19 cellular contexts compared by ENCODE assay signal in the genomic region with DNA sequence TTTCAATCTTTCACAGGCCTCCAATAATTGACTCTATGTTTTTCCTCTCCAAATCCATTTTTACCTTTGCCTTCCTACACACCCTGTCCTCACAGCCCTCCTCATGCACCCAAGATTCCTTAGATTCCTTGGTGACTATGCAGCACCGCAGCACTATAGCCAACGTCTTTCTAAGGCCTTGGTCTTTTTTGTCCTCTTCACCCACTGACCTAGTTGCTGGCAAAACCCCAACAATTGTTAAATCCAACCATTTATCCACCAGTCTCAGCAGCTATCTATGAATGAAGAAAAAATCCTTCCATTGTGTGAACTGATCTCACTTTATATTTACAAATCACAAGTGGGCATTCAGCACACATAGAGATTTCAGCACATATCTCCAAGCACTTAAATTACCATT.
DNase-seq lines count a peak whose midpoint lies in the region; ATAC-seq and TF ChIP-seq lines count a peak whose summit lies in the region.
"Had no signal": no experiment of that assay in that cellular context is flagged by ENCODE, and none has a peak within 500 bp of the region (broad histone marks: within the 10 kb centered on the region; RNA-seq: fewer than 3 reads in every experiment).

No MANE protein-coding gene starts in this region.

- H3K27ac ChIP-seq in brain microvascular endothelial cell (peak overlapping the region; percentile 53), testis (no peak overlapping the region)
- H3K27ac ChIP-seq: adrenal gland, coronary artery, heart right ventricle, HL-60, upper lobe of right lung had no signal

- H3K4me3 ChIP-seq in brain microvascular endothelial cell (ENCODE audit: low read depth, low read length) = no peak overlapping the region
- H3K4me3 ChIP-seq in testis = no peak overlapping the region
- H3K4me3 ChIP-seq: adrenal gland, coronary artery, heart right ventricle, mucosa of descending colon, upper lobe of right lung had no signal

- 47 to 63% methylated on average over 2 of the region's 2 CpGs for WGBS in testis, 2 donors

- in situ Hi-C loops in brain microvascular endothelial cell (cut with HindIII; ENCODE audit: low pct_ligation_motif_present, low sequenced_read_pairs) = loop anchor here (25.0 kb wide), 2 partner anchors 175 to 300 kb away; no protein-coding TSS in a partner anchor

- H3K4me1 Mint-ChIP-seq in activated CD4-positive, alpha-beta T cell treated with anti-CD3 and anti-CD28 coated beads, Interleukin-2, amount 10 ng/mL, durations not matched to agents 24 days and 14 days = no peaks in the 10 kb centered on the region
- H3K4me1 Mint-ChIP-seq in activated T-cell treated with anti-CD3 and anti-CD28 coated beads, Interleukin-2, amount 50 U/mL, for 4 hours (ENCODE audit: low read depth) = no peaks in the 10 kb centered on the region
- H3K4me1 Mint-ChIP-seq: activated T-helper 17 cell treated with anti-CD3 and anti-CD28 coated beads, Interleukin-2, amount 50 U/mL, for 72 hours had no signal

- intact Hi-C loops in activated CD4-positive, alpha-beta T cell treated with anti-CD3 and anti-CD28 coated beads, Interleukin-2, amount 10 ng/mL, durations not matched to agents 24 days and 14 days (cut with micrococcal nuclease) = no loop called here
- intact Hi-C loops in testis (cut with DNase I; ENCODE audit: low total_unique reads) = no loop called here

- no peak for ATAC-seq in activated T-cell treated with anti-CD3 and anti-CD28 coated beads, Interleukin-2, amount 50 U/mL, for 4 hours
- ATAC-seq: activated CD8-positive, alpha-beta T cell treated with anti-CD3 and anti-CD28 coated beads for 36 hours; activated T-helper 17 cell treated with anti-CD3 and anti-CD28 coated beads, Interleukin-2, amount 50 U/mL, for 72 hours; heart right ventricle; mucosa of descending colon; upper lobe of right lung had no signal

- H3K9me3 ChIP-seq in testis = no peaks in the 10 kb centered on the region
- H3K9me3 ChIP-seq: adrenal gland, heart right ventricle, mucosa of descending colon, upper lobe of right lung had no signal

- TF ChIP-seq CTCF in brain microvascular endothelial cell (IDR thresholded peaks at IDR 0.05; ENCODE audit: low read depth, low read length, missing control alignments) (no peak), testis (IDR thresholded peaks at IDR 0.05) (no peak)

- no peak overlapping the region for H3K27ac Mint-ChIP-seq in activated CD4-positive, alpha-beta T cell treated with anti-CD3 and anti-CD28 coated beads, Interleukin-2, amount 10 ng/mL, durations not matched to agents 24 days and 14 days
- H3K27ac Mint-ChIP-seq: activated CD8-positive, alpha-beta T cell treated with anti-CD3 and anti-CD28 coated beads for 36 hours; activated T-helper 17 cell treated with anti-CD3 and anti-CD28 coated beads, Interleukin-2, amount 50 U/mL, for 72 hours had no signal

- H3K27me3 ChIP-seq in brain microvascular endothelial cell (replicated peaks) (no peaks in the 10 kb centered on the region), testis (no peaks in the 10 kb centered on the region)
- H3K27me3 ChIP-seq: adrenal gland, heart right ventricle, upper lobe of right lung had no signal

- H3K36me3 ChIP-seq in brain microvascular endothelial cell (replicated peaks) (no peaks in the 10 kb centered on the region), testis (ENCODE audit: low read depth, missing control alignments) (no peaks in the 10 kb centered on the region)
- H3K36me3 ChIP-seq: adrenal gland, heart right ventricle, upper lobe of right lung had no signal

- no peaks in the 10 kb centered on the region for H3K27me3 Mint-ChIP-seq in activated CD4-positive, alpha-beta T cell treated with anti-CD3 and anti-CD28 coated beads, Interleukin-2, amount 10 ng/mL, durations not matched to agents 24 days and 14 days
- no peaks in the 10 kb centered on the region for H3K27me3 Mint-ChIP-seq in activated T-cell treated with anti-CD3 and anti-CD28 coated beads, Interleukin-2, amount 50 U/mL, for 4 hours (ENCODE audit: low read depth)
- H3K27me3 Mint-ChIP-seq: activated CD8-positive, alpha-beta T cell treated with anti-CD3 and anti-CD28 coated beads for 36 hours; activated T-helper 17 cell treated with anti-CD3 and anti-CD28 coated beads, Interleukin-2, amount 50 U/mL, for 72 hours had no signal

- H3K4me1 ChIP-seq in testis = no peaks in the 10 kb centered on the region
- H3K4me1 ChIP-seq: adrenal gland, heart right ventricle, upper lobe of right lung had no signal

- no peak for TF ChIP-seq POLR2A in testis (IDR thresholded peaks at IDR 0.05)

- H3K4me3 Mint-ChIP-seq in activated CD4-positive, alpha-beta T cell treated with anti-CD3 and anti-CD28 coated beads, Interleukin-2, amount 10 ng/mL, durations not matched to agents 24 days and 14 days = no peak overlapping the region
- no peak overlapping the region for H3K4me3 Mint-ChIP-seq in activated T-cell treated with anti-CD3 and anti-CD28 coated beads, Interleukin-2, amount 50 U/mL, for 4 hours
- H3K4me3 Mint-ChIP-seq: activated CD8-positive, alpha-beta T cell treated with anti-CD3 and anti-CD28 coated beads for 36 hours; activated T-helper 17 cell treated with anti-CD3 and anti-CD28 coated beads, Interleukin-2, amount 50 U/mL, for 72 hours had no signal

- DNase-seq in AG20443 (ENCODE audit: low spot score) (peak; percentile 9), LHCN-M2 (ENCODE audit: low read depth) (peak; percentile 61), brain microvascular endothelial cell (peak; percentile 72), myocyte (ENCODE audit: low read depth) (peak; percentile 40), SHP77 (lab: John Stamatoyannopoulos, UW) (no peak), testis (no peak)
- DNase-seq in activated CD4-positive, alpha-beta T cell treated with anti-CD3 and anti-CD28 coated beads, Interleukin-2, amount 10 ng/mL, durations not matched to agents 24 days and 14 days = no peak
- DNase-seq in activated T-cell treated with anti-CD3 and anti-CD28 coated beads, Interleukin-2, amount 50 U/mL, for 4 hours = no peak
- DNase-seq: activated CD8-positive, alpha-beta T cell treated with anti-CD3 and anti-CD28 coated beads for 36 hours; adrenal gland; heart right ventricle; Karpas-422; mucosa of descending colon; NCI-H1436 treated with DMSO at 0.1 percent for 48 hours; small intestine; upper lobe of right lung had no signal

- H3K36me3 Mint-ChIP-seq in activated CD4-positive, alpha-beta T cell treated with anti-CD3 and anti-CD28 coated beads, Interleukin-2, amount 10 ng/mL, durations not matched to agents 24 days and 14 days (ENCODE audit: low read depth) = no peaks in the 10 kb centered on the region
- no peaks in the 10 kb centered on the region for H3K36me3 Mint-ChIP-seq in activated T-cell treated with anti-CD3 and anti-CD28 coated beads, Interleukin-2, amount 50 U/mL, for 4 hours (ENCODE audit: insufficient read depth)

- H3K9me3 Mint-ChIP-seq in activated CD4-positive, alpha-beta T cell treated with anti-CD3 and anti-CD28 coated beads, Interleukin-2, amount 10 ng/mL, durations not matched to agents 24 days and 14 days = no peaks in the 10 kb centered on the region
- H3K9me3 Mint-ChIP-seq in activated T-cell treated with anti-CD3 and anti-CD28 coated beads, Interleukin-2, amount 50 U/mL, for 4 hours = no peaks in the 10 kb centered on the region
- H3K9me3 Mint-ChIP-seq: activated CD8-positive, alpha-beta T cell treated with anti-CD3 and anti-CD28 coated beads for 36 hours; activated T-helper 17 cell treated with anti-CD3 and anti-CD28 coated beads, Interleukin-2, amount 50 U/mL, for 72 hours had no signal

Comparison
In these comparisons a context has a peak if more than half of its experiments do, and no peak if none do; other contexts are left out.
1. DNase-seq: peak in AG20443 (single experiment), LHCN-M2 (single experiment), brain microvascular endothelial cell (single experiment) and myocyte (single experiment); none in activated CD4-positive, alpha-beta T cell treated with anti-CD3 and anti-CD28 coated beads, Interleukin-2, amount 10 ng/mL, durations not matched to agents 24 days and 14 days (single experiment), SHP77 (0 of 2), activated T-cell treated with anti-CD3 and anti-CD28 coated beads, Interleukin-2, amount 50 U/mL, for 4 hours (single experiment) and testis (single experiment).